24 cellular contexts compared by ENCODE assay signal in the genomic region with DNA sequence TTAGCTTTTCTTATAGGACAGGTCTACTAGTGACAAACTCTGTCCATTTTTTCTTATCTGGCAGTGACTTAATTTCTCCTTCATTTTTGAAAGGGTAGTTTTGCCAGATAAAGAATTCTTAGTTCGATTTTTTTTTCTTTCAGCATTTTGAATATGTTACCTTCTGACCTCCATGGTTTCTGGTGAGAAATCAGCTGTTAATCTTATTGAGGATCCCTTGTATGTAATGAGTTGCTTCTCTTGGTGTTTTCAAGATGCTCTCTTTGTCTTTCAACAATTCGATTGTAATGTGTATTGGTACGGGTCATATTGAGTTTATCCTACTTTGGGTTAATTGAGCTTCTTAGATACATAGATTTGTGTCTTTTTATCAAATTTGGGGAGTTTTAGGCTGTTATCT. TPM values are rescaled to one million over a fixed set of nuclear protein-coding genes. Genes with fewer than 3 reads are reported as not detected.
"Had no signal": no experiment of that assay in that cellular context is flagged by ENCODE, and none has a peak within 500 bp of the region (broad histone marks: within the 10 kb centered on the region; RNA-seq: fewer than 3 reads in every experiment).

No MANE protein-coding gene starts in this region.

- H3K27me3 ChIP-seq: dorsolateral prefrontal cortex, heart left ventricle, ovary, right atrium auricular region, suprapubic skin, thyroid gland had no signal

- DNase-seq: cortex of kidney; dorsolateral prefrontal cortex; effector CD8-positive, alpha-beta T cell; heart left ventricle; hypothalamus; kidney glomerular epithelial cell; mammary epithelial cell; mucosa of descending colon; naive thymus-derived CD8-positive, alpha-beta T cell; ovary; small intestine; stimulated activated CD4-positive, alpha-beta T cell treated with anti-CD3 and anti-CD28 coated beads, Interleukin-12 subunit alpha, Interleukin-12 subunit beta, amount 100 ng/mL, for 4 hours; stimulated activated CD4-positive, alpha-beta T cell treated with anti-CD3 and anti-CD28 coated beads, Interleukin-2, amount 100 ng/mL, for 48 hours; stimulated activated naive CD4-positive, alpha-beta T cell treated with Interleukin-2 at 50 U/mL for 16 hours; thyroid gland had no signal

- H3K4me3 ChIP-seq: dorsolateral prefrontal cortex, heart left ventricle, mucosa of descending colon, ovary, right atrium auricular region, suprapubic skin, thyroid gland had no signal

- ATAC-seq: esophagus mucosa; heart left ventricle; mucosa of descending colon; naive thymus-derived CD8-positive, alpha-beta T cell had no signal

- H3K4me3 Mint-ChIP-seq: neural crest cell, type B pancreatic cell had no signal

- H3K9me3 ChIP-seq: mucosa of descending colon, ovary, right atrium auricular region, suprapubic skin, thyroid gland had no signal

- H3K36me3 ChIP-seq: ovary, right atrium auricular region, suprapubic skin, thyroid gland had no signal

- H3K27ac Mint-ChIP-seq: type B pancreatic cell had no signal

- H3K4me1 Mint-ChIP-seq: neural crest cell had no signal

- H3K27me3 Mint-ChIP-seq: naive thymus-derived CD8-positive, alpha-beta T cell; type B pancreatic cell had no signal

- H3K27ac ChIP-seq: dorsolateral prefrontal cortex, heart left ventricle, ovary, right atrium auricular region, suprapubic skin, thyroid gland had no signal

RNA-seq across cellular contexts. Expression of a gene that starts 28.9 kb away (rescaled TPM):
- total RNA-seq: fibroblast of lung, frontal cortex, glomerular endothelial cell, heart left ventricle, mammary epithelial cell, neural crest cell, posterior vena cava, right atrium auricular region, thyroid gland had no signal
- polyA plus RNA-seq: fibroblast of lung, heart left ventricle, mammary epithelial cell had no signal

RNA-seq across cellular contexts. Expression of a gene that starts 35.5 kb away (rescaled TPM):
- total RNA-seq: frontal cortex, mammary epithelial cell, suprapubic skin had no signal
- polyA plus RNA-seq: fibroblast of lung, mammary epithelial cell had no signal
